ENCODE assay signal across 8 cellular contexts in the genomic region with DNA sequence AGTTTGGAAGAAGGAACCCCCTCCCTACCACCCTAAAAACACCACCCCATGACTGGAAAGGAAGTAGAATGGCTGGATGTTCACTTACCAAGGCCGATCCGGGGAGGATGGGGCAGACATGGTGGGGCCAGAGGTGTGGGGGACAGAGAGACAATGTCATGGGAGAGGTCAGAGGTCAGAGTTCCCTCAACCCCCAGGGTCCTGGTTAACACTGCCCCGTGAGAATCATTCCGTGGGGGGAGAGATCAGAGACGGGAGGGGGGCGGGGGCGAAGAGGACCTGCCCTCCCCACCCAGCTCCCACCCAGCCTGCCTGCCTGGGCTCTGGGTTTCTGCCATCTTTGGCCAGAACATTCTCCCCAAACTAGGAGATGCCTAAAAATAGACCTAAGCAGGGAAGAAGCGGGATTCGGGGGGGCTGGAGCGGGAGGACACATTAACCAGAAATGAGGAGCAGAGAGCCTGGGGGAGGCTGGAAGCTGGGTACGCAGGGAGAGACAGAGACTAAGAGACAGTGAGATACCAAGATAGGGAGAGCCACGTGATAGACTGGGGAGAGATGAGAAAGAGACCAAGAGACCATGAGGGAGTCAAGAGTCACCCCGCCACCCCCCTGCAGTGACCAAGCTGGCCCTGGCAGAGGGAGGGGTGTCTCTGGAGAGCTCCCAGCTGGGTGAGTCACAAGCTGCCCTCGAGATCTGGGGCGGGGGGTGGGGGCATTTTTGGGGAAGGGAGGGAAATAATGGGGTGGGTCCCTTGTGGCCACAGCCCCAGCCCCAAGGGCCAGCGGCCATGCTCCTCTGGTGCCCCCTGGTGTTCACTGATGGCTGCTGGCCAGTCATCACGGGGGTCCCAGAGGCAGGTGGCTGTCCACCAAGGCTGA. TPM values are rescaled to one million over a fixed set of nuclear protein-coding genes. Genes with fewer than 3 reads are reported as not detected.
DNase-seq lines count a peak whose midpoint lies in the region; ATAC-seq lines count a peak whose summit lies in the region.

No MANE protein-coding gene starts in this region.

- no peak overlapping the region for H3K9ac ChIP-seq in BLaER1

- H3K36me3 ChIP-seq in BLaER1 = no peaks in the 10 kb centered on the region

- peaks cover 27% of the 10 kb centered on the region; the same call in 1 of the 2 replicates for H4K20me1 ChIP-seq in BLaER1

- ATAC-seq in HG03095 (IDR thresholded peaks at IDR 0.05; ENCODE audit: unreplicated experiment) = no peak

- H3K9me3 ChIP-seq in BLaER1 = no peaks in the 10 kb centered on the region

- H3K4me1 ChIP-seq in BLaER1 = peaks cover 47% of the 10 kb centered on the region

- H3K27ac ChIP-seq in BLaER1 = no peak overlapping the region

- peak; percentile 81 for DNase-seq in HCEC 1CT
- peak; percentile 56 for DNase-seq in UCSD-AML1 (lab: John Stamatoyannopoulos, UW; ENCODE audit: unreplicated experiment)
- peak; percentile 19 for DNase-seq in cerebellum (ENCODE audit: low spot score)
- DNase-seq in kidney tubule cell (ENCODE audit: low spot score) = peak; percentile 76
- DNase-seq in stimulated activated CD4-positive, alpha-beta T cell treated with anti-CD3 and anti-CD28 coated beads, Interleukin-2, amount 100 ng/mL, for 48 hours = peak; percentile 30 to 34
- DNase-seq in NOMO-1 treated with dmso at 0.1 percent for 144 hours (lab: John Stamatoyannopoulos, UW; ENCODE audit: unreplicated experiment) = no peak

- H3K4me3 ChIP-seq in BLaER1 = no peak overlapping the region

- H3K4me2 ChIP-seq in BLaER1 = peak overlapping the region; percentile 79

- no peaks in the 10 kb centered on the region for H3K27me3 ChIP-seq in BLaER1

RNA-seq across cellular contexts. Expression of a gene that starts 6.1 kb away (rescaled TPM):
- 34.3 TPM for total RNA-seq in cerebellum

RNA-seq across cellular contexts. Expression of a gene that starts 36.0 kb away (rescaled TPM):
- total RNA-seq in cerebellum = not detected

RNA-seq across cellular contexts. Expression of a gene that starts 47.9 kb away (rescaled TPM):
- total RNA-seq in cerebellum = 13.3 TPM

RNA-seq across cellular contexts. Expression of a gene that starts 58.9 kb away (rescaled TPM):
- 10.5 TPM for total RNA-seq in cerebellum
